Comparison of ENCODE assay signal across 17 cellular contexts in genomic region chrX:34053931-34054330, GRCh38.
DNase-seq lines count a peak whose midpoint lies in the region; ATAC-seq and TF ChIP-seq lines count a peak whose summit lies in the region.
"Had no signal": no experiment of that assay in that cellular context is flagged by ENCODE, and none has a peak within 500 bp of the region (broad histone marks: within the 10 kb centered on the region; RNA-seq: fewer than 3 reads in every experiment).

No MANE protein-coding gene starts in this region.

- H3K27me3 Mint-ChIP-seq in GM23338 (ENCODE audit: insufficient read depth, low read depth, poor library complexity) = no peaks in the 10 kb centered on the region
- H3K27me3 Mint-ChIP-seq in activated T-helper 17 cell treated with anti-CD3 and anti-CD28 coated beads, Interleukin-2, amount 50 U/mL, for 72 hours = no peaks in the 10 kb centered on the region
- H3K27me3 Mint-ChIP-seq: CD4-positive, alpha-beta memory T cell had no signal

- H2BK12ac ChIP-seq in neuronal stem cell (ENCODE audit: low read length) = no peak overlapping the region

- no peak overlapping the region for H3K27ac Mint-ChIP-seq in GM23338
- no peak overlapping the region for H3K27ac Mint-ChIP-seq in activated T-helper 17 cell treated with anti-CD3 and anti-CD28 coated beads, Interleukin-2, amount 50 U/mL, for 72 hours
- H3K27ac Mint-ChIP-seq: CD14-positive monocyte; CD4-positive, alpha-beta memory T cell had no signal

- H3K36me3 Mint-ChIP-seq in GM23338 (ENCODE audit: low read depth) = no peaks in the 10 kb centered on the region
- no peaks in the 10 kb centered on the region for H3K36me3 Mint-ChIP-seq in activated T-helper 17 cell treated with anti-CD3 and anti-CD28 coated beads, Interleukin-2, amount 50 U/mL, for 72 hours (ENCODE audit: low read depth)
- H3K36me3 Mint-ChIP-seq: CD14-positive monocyte; CD4-positive, alpha-beta memory T cell had no signal

- no peaks in the 10 kb centered on the region for H3F3A ChIP-seq in GM23338 (replicated peaks; ENCODE audit: low read depth)

- H3K4ac ChIP-seq in neuronal stem cell (ENCODE audit: low read length) = no peak overlapping the region

- H4K91ac ChIP-seq in neuronal stem cell (ENCODE audit: low read depth, low read length, poor library complexity) = no peak overlapping the region

- no peak overlapping the region for H4K8ac ChIP-seq in neuronal stem cell (ENCODE audit: low read depth, low read length)

- no peak overlapping the region for H3K14ac ChIP-seq in neuronal stem cell (ENCODE audit: low read length)

- H3K18ac ChIP-seq in neuronal stem cell (ENCODE audit: low read length) = no peak overlapping the region

- H2BK15ac ChIP-seq in neuronal stem cell (ENCODE audit: low read length) = no peak overlapping the region

- H3K4me3 ChIP-seq in GM23338 = no peak overlapping the region
- H3K4me3 ChIP-seq in HUES6 (ENCODE audit: low read depth, low read length) = 0 out of 2 replicates have a peak overlapping the region, but pooled peaks have one; percentile 19
- H3K4me3 ChIP-seq in iPS-18c (ENCODE audit: insufficient read depth, low read depth, low read length) = 0 out of 2 replicates have a peak overlapping the region, but pooled peaks have one; percentile 4
- H3K4me3 ChIP-seq in neuronal stem cell (ENCODE audit: low read length in 2 of 2) = no peak overlapping the region
- H3K4me3 ChIP-seq: BLaER1, GM12878 had no signal

- H3K27me3 ChIP-seq in GM23338 (ENCODE audit: insufficient read depth) (no peaks in the 10 kb centered on the region), HUES6 (ENCODE audit: control insufficient read depth, insufficient read depth, low read length) (no peaks in the 10 kb centered on the region; the same call in 1 of the 2 replicates), neuronal stem cell (ENCODE audit: control insufficient read depth in 3 of 3, insufficient read depth in 3 of 3, low read depth in 1 of 3, low read length in 3 of 3) (no peaks in the 10 kb centered on the region)

- peaks cover 17% of the 10 kb centered on the region; the same call in 1 of the 2 replicates for H3K4me1 ChIP-seq in GM23338 (ENCODE audit: insufficient read depth)
- H3K4me1 ChIP-seq in HUES6 (ENCODE audit: control insufficient read depth, insufficient read depth, low read length) = peaks cover 22% of the 10 kb centered on the region
- peaks cover 0 to 1% of the 10 kb centered on the region in 2 donors for H3K4me1 ChIP-seq in neuronal stem cell (ENCODE audit: control insufficient read depth in 2 of 2, insufficient read depth in 1 of 2, low read depth in 1 of 2, low read length in 2 of 2)
- H3K4me1 ChIP-seq: BLaER1 had no signal

- H3K9me3 ChIP-seq in HUES6 (ENCODE audit: control insufficient read depth, insufficient read depth, low read depth, low read length) = 0 out of 2 replicates have a peak, but pooled peaks cover 3% of the 10 kb centered on the region
- no peaks in the 10 kb centered on the region for H3K9me3 ChIP-seq in iPS-18c (ENCODE audit: control insufficient read depth, insufficient read depth, low read length)
- H3K9me3 ChIP-seq in neuronal stem cell (replicated peaks in 1 of 2; ENCODE audit: control insufficient read depth in 2 of 2, insufficient read depth in 1 of 2, low read depth in 1 of 2, low read length in 2 of 2) = no peaks in the 10 kb centered on the region
- H3K9me3 ChIP-seq: BLaER1 had no signal

- no peak overlapping the region for H3K23ac ChIP-seq in neuronal stem cell (ENCODE audit: low read depth, low read length, poor library complexity)

- H4K20me1 ChIP-seq in GM23338 (replicated peaks; ENCODE audit: insufficient read depth) = no peaks in the 10 kb centered on the region

- TF ChIP-seq CTCF in GM23338 (conservative IDR thresholded peaks at IDR 0.05; ENCODE audit: low read depth in 2 of 2) = no peak

- no peaks in the 10 kb centered on the region for H3K79me2 ChIP-seq in GM23338 (replicated peaks; ENCODE audit: insufficient read depth)

- no peak overlapping the region for H2BK5ac ChIP-seq in neuronal stem cell (ENCODE audit: low read length)

- H3K4me2 ChIP-seq in GM23338 = no peak overlapping the region
- H3K4me2 ChIP-seq in neuronal stem cell (ENCODE audit: insufficient read depth, low read length, poor library complexity, severe bottlenecking) = no peak overlapping the region
- H3K4me2 ChIP-seq: BLaER1, KMS-11 had no signal

- H3K27ac ChIP-seq in GM23338 (ENCODE audit: low read depth) (no peak overlapping the region), HUES6 (ENCODE audit: low read depth, low read length) (peak overlapping the region; percentile 36; the same call in 1 of the 2 replicates), neuronal stem cell (replicated peaks; ENCODE audit: low read length) (no peak overlapping the region)
- H3K27ac ChIP-seq: BLaER1, KMS-11 had no signal

- peak overlapping the region; percentile 22 for H3K9ac ChIP-seq in HUES6 (ENCODE audit: low read length)
- no peak overlapping the region for H3K9ac ChIP-seq in neuronal stem cell (ENCODE audit: low read depth, low read length, poor library complexity)
- H3K9ac ChIP-seq: BLaER1, KMS-11 had no signal

- H3K4me1 Mint-ChIP-seq in GM23338 = peaks cover 12% of the 10 kb centered on the region; the same call in 2 of the 3 replicates
- no peaks in the 10 kb centered on the region for H3K4me1 Mint-ChIP-seq in activated T-helper 17 cell treated with anti-CD3 and anti-CD28 coated beads, Interleukin-2, amount 50 U/mL, for 72 hours
- H3K4me1 Mint-ChIP-seq: CD14-positive monocyte; CD4-positive, alpha-beta memory T cell had no signal

- no peak overlapping the region for H2AK5ac ChIP-seq in neuronal stem cell (ENCODE audit: low read depth, low read length)

- H3K9me2 ChIP-seq in GM23338 (ENCODE audit: insufficient read depth) = no peaks in the 10 kb centered on the region

- no peaks in the 10 kb centered on the region for H3K79me1 ChIP-seq in neuronal stem cell (ENCODE audit: low read depth, low read length)

- H3K4me3 Mint-ChIP-seq in GM23338 = no peak overlapping the region
- no peak overlapping the region for H3K4me3 Mint-ChIP-seq in activated T-helper 17 cell treated with anti-CD3 and anti-CD28 coated beads, Interleukin-2, amount 50 U/mL, for 72 hours
- H3K4me3 Mint-ChIP-seq: CD14-positive monocyte; CD4-positive, alpha-beta memory T cell had no signal

- peak; percentile 40; the same call in 2 of the 3 replicates for ATAC-seq in GM23338
- no peak for ATAC-seq in HG02973 (IDR thresholded peaks at IDR 0.05; ENCODE audit: unreplicated experiment)
- no peak for ATAC-seq in activated T-helper 17 cell treated with anti-CD3 and anti-CD28 coated beads, Interleukin-2, amount 50 U/mL, for 72 hours (replicated peaks)
- ATAC-seq: GM12878 had no signal

- DNase-seq in GM23338 (ENCODE audit: low spot score) = peak; percentile 1
- DNase-seq in neuronal stem cell (ENCODE audit: low spot score) = no peak
- DNase-seq in stimulated activated CD4-positive, alpha-beta T cell treated with anti-CD3 and anti-CD28 coated beads, Interleukin-2, amount 100 ng/mL, for 24 hours = no peak
- DNase-seq in stimulated activated naive CD4-positive, alpha-beta T cell (lab: John Stamatoyannopoulos, UW) = no peak
- DNase-seq: 8988T; CD4-positive, alpha-beta memory T cell; DMS79 treated with DMSO at 0.1 percent for 48 hours; GOT3; HCEC 1CT had no signal

- 0 out of 3 replicates have a peak, but pooled peaks cover 2% of the 10 kb centered on the region for H3K9me3 Mint-ChIP-seq in GM23338
- no peaks in the 10 kb centered on the region for H3K9me3 Mint-ChIP-seq in activated T-helper 17 cell treated with anti-CD3 and anti-CD28 coated beads, Interleukin-2, amount 50 U/mL, for 72 hours

- H2AFZ ChIP-seq in GM23338 = no peak overlapping the region
- H2AFZ ChIP-seq in neuronal stem cell (ENCODE audit: low read length) = peak overlapping the region; percentile 70

- H3K36me3 ChIP-seq in GM23338 (ENCODE audit: insufficient read depth) (no peaks in the 10 kb centered on the region), HUES6 (ENCODE audit: control insufficient read depth, insufficient read depth, low read length) (no peaks in the 10 kb centered on the region), neuronal stem cell (replicated peaks in 1 of 2; ENCODE audit: control insufficient read depth in 2 of 2, insufficient read depth in 2 of 2, low read length in 2 of 2) (no peaks in the 10 kb centered on the region)
- H3K36me3 ChIP-seq: BLaER1 had no signal

- H2BK120ac ChIP-seq in neuronal stem cell (ENCODE audit: low read depth, low read length) = no peak overlapping the region

- no CpG with 5 or more reads among the region's 4 CpGs for WGBS in neuronal stem cell (ENCODE audit: extremely low coverage in 2 of 2, insufficient read length in 2 of 2, insufficient replicate concordance in 1 of 2), 2 donors

Comparison
In these comparisons a context has a peak if more than half of its experiments do, and no peak if none do; other contexts are left out.
1. H3K4me3 ChIP-seq: peak in HUES6 (single experiment) and iPS-18c (single experiment); none in GM23338 (single experiment) and neuronal stem cell (0 of 2).